In genomic region chr2:112706947-112707346, GRCh38 we compare ENCODE assay signal across 8 cellular contexts. TPM values are rescaled to one million over a fixed set of nuclear protein-coding genes. Genes with fewer than 3 reads are reported as not detected.
"Had no signal": no experiment of that assay in that cellular context is flagged by ENCODE, and none has a peak within 500 bp of the region (broad histone marks: within the 10 kb centered on the region; RNA-seq: fewer than 3 reads in every experiment).

No MANE protein-coding gene starts in this region.

RNA-seq across cellular contexts. Expression of gene NT5DC4, which starts 13.9 kb away (rescaled TPM):
- total RNA-seq: activated CD8-positive, alpha-beta T cell treated with anti-CD3 and anti-CD28 coated beads for 36 hours; activated naive CD8-positive, alpha-beta T cell treated with anti-CD3 and anti-CD28 coated beads, Interleukin-2, amount 10 ng/mL, durations not matched to agents 7 days and 5 days; activated T-helper 17 cell treated with anti-CD3 and anti-CD28 coated beads, Interleukin-2, amount 50 U/mL, for 72 hours; ascending aorta; cardiac muscle cell; SJSA1; WTC11 had no signal
- polyA plus RNA-seq: cardiac muscle cell, SK-N-SH had no signal

RNA-seq across cellular contexts. Expression of gene CKAP2L, which starts 57.5 kb away (rescaled TPM):
- total RNA-seq: ascending aorta had no signal
